ENCODE assay signal across 24 cellular contexts in the genomic region with DNA sequence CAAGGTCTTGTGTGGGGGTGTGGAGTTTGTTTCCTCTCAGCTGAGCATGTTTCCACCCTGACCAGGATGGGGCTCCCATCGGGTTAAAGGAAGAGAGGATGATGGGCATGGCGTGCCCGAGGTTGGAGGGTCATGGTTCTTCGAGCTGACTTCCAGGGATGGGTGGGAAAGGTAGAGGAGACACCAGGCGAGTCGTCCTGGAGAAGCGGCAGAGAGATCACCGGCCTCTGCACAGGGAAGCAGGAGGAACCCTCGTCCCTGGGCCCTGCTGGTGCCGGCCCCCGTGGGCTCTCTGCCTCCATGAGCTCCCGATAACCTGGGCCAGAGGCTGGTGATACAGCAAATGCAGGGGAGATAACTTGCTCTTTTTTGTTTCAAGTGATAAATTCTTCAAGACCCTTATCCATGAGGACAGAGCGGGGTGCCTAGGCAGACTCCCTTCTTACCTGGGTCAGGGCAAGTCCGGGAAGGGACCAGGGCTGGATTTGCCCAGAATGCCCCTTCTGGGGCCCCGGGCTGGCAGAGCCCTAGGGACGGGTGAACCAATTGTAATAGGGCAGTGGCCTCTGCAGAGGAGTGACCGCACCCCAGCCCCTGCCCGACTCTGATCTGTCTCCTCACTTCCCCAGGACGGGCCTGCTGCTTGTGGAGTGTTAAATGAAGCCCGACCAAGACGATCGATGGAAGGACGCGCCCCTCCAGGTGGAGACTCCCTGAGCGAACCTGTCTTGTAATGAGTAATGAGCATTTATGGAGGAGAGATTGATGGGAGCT.
DNase-seq lines count a peak whose midpoint lies in the region; ATAC-seq and TF ChIP-seq lines count a peak whose summit lies in the region.
"Had no signal": no experiment of that assay in that cellular context is flagged by ENCODE, and none has a peak within 500 bp of the region (broad histone marks: within the 10 kb centered on the region; RNA-seq: fewer than 3 reads in every experiment).

No MANE protein-coding gene starts in this region.

- H4K8ac ChIP-seq in neuronal stem cell (ENCODE audit: low read depth, low read length), result no peak overlapping the region

- H3K27ac ChIP-seq in GM23338 (ENCODE audit: low read depth) (no peak overlapping the region), neuronal stem cell (replicated peaks; ENCODE audit: low read length) (no peak overlapping the region), aorta (ENCODE audit: low read depth in 1 of 2, low read length in 2 of 2) (no peak overlapping the region), upper lobe of left lung (no peak overlapping the region)

- peak overlapping the region; percentile 66 for H2BK5ac ChIP-seq in neuronal stem cell (ENCODE audit: low read length)

- H2BK12ac ChIP-seq in neuronal stem cell (ENCODE audit: low read length), result no peak overlapping the region

- no peak overlapping the region for H2BK15ac ChIP-seq in neuronal stem cell (ENCODE audit: low read length)

- no peak overlapping the region for H3K4me3 ChIP-seq in GM23338
- no peak overlapping the region for H3K4me3 ChIP-seq in neuronal stem cell (ENCODE audit: low read length in 2 of 2)
- H3K4me3 ChIP-seq in aorta (ENCODE audit: low read length in 2 of 2), result no peak overlapping the region
- no peak overlapping the region for H3K4me3 ChIP-seq in upper lobe of left lung

- H3K79me1 ChIP-seq in neuronal stem cell (ENCODE audit: low read depth, low read length), result no peaks in the 10 kb centered on the region

- H3F3A ChIP-seq in GM23338 (replicated peaks; ENCODE audit: low read depth), result no peaks in the 10 kb centered on the region

- WGBS in neuronal stem cell (ENCODE audit: extremely low coverage in 2 of 2, insufficient read length in 2 of 2, insufficient replicate concordance in 1 of 2), 2 donors, result no CpG with 5 or more reads among the region's 25 CpGs
- 87% methylated on average over 25 of the region's 25 CpGs for WGBS in aorta, 2 donors
- 82 to 86% methylated on average over 25 of the region's 25 CpGs for WGBS in upper lobe of left lung, 2 donors

- H3K9ac ChIP-seq in neuronal stem cell (ENCODE audit: low read depth, low read length, poor library complexity), result no peak overlapping the region
- H3K9ac ChIP-seq: SK-N-SH had no signal

- no peak overlapping the region for H2BK120ac ChIP-seq in neuronal stem cell (ENCODE audit: low read depth, low read length)

- TF ChIP-seq POLR2A in upper lobe of left lung (IDR thresholded peaks at IDR 0.05), result no peak

- no peak overlapping the region for H3K4me3 Mint-ChIP-seq in GM23338
- H3K4me3 Mint-ChIP-seq: CD4-positive, alpha-beta T cell; IgD-negative memory B cell had no signal

- H3K18ac ChIP-seq in neuronal stem cell (ENCODE audit: low read length), result no peak overlapping the region

- H4K91ac ChIP-seq in neuronal stem cell (ENCODE audit: low read depth, low read length, poor library complexity), result no peak overlapping the region

- no peaks in the 10 kb centered on the region for H3K9me2 ChIP-seq in GM23338 (ENCODE audit: insufficient read depth)
- H3K9me2 ChIP-seq: SK-N-SH had no signal

- TF ChIP-seq EP300 in upper lobe of left lung (IDR thresholded peaks at IDR 0.05), result no peak

- no peaks in the 10 kb centered on the region for H3K36me3 Mint-ChIP-seq in GM23338 (ENCODE audit: low read depth)
- H3K36me3 Mint-ChIP-seq: IgD-negative memory B cell had no signal

- H3K4me1 ChIP-seq in GM23338 (ENCODE audit: insufficient read depth) (no peaks in the 10 kb centered on the region), neuronal stem cell (ENCODE audit: control insufficient read depth in 2 of 2, insufficient read depth in 1 of 2, low read depth in 1 of 2, low read length in 2 of 2) (no peaks in the 10 kb centered on the region), aorta (ENCODE audit: control insufficient read depth in 1 of 2, insufficient read depth in 2 of 2, low read length in 2 of 2) (no peaks in the 10 kb centered on the region), upper lobe of left lung (no peaks in the 10 kb centered on the region)
- H3K4me1 ChIP-seq: BE2C had no signal

- H3K36me3 ChIP-seq in GM23338 (ENCODE audit: insufficient read depth) (no peaks in the 10 kb centered on the region), neuronal stem cell (replicated peaks in 1 of 2; ENCODE audit: control insufficient read depth in 2 of 2, insufficient read depth in 2 of 2, low read length in 2 of 2) (no peaks in the 10 kb centered on the region), aorta (ENCODE audit: control insufficient read depth in 1 of 2, insufficient read depth in 2 of 2, low read length in 1 of 2) (no peaks in the 10 kb centered on the region), upper lobe of left lung (no peaks in the 10 kb centered on the region)
- H3K36me3 ChIP-seq: BE2C had no signal

- intact Hi-C loops in aorta (cut with DNase I), result no loop called here

- no peaks in the 10 kb centered on the region; the same call in 2 of the 3 replicates for H3K9me3 Mint-ChIP-seq in GM23338

- no peaks in the 10 kb centered on the region for H3K79me2 ChIP-seq in GM23338 (replicated peaks; ENCODE audit: insufficient read depth)

- no peak overlapping the region for H3K23ac ChIP-seq in neuronal stem cell (ENCODE audit: low read depth, low read length, poor library complexity)

- no peaks in the 10 kb centered on the region for H4K20me1 ChIP-seq in GM23338 (replicated peaks; ENCODE audit: insufficient read depth)

- H2AFZ ChIP-seq in GM23338, result no peak overlapping the region
- no peak overlapping the region for H2AFZ ChIP-seq in neuronal stem cell (ENCODE audit: low read length)

- H3K9me3 ChIP-seq in neuronal stem cell (replicated peaks in 1 of 2; ENCODE audit: control insufficient read depth in 2 of 2, insufficient read depth in 1 of 2, low read depth in 1 of 2, low read length in 2 of 2) (no peaks in the 10 kb centered on the region), aorta (ENCODE audit: control insufficient read depth, low read length) (no peaks in the 10 kb centered on the region), upper lobe of left lung (no peaks in the 10 kb centered on the region)
- H3K9me3 ChIP-seq: SK-N-SH had no signal

- H3K27me3 ChIP-seq in GM23338 (ENCODE audit: insufficient read depth) (no peaks in the 10 kb centered on the region), neuronal stem cell (ENCODE audit: control insufficient read depth in 3 of 3, insufficient read depth in 3 of 3, low read depth in 1 of 3, low read length in 3 of 3) (peaks cover 0 to 7% (median 0%) of the 10 kb centered on the region in 3 experiments), aorta (ENCODE audit: control insufficient read depth in 1 of 2, insufficient read depth in 2 of 2, low read length in 1 of 2) (no peaks in the 10 kb centered on the region), upper lobe of left lung (no peaks in the 10 kb centered on the region)
- H3K27me3 ChIP-seq: BE2C had no signal

- 0 out of 2 replicates have a peak overlapping the region, but pooled peaks have one; percentile 47 for H3K27ac Mint-ChIP-seq in GM23338
- H3K27ac Mint-ChIP-seq: CD4-positive, alpha-beta T cell had no signal

- H3K27me3 Mint-ChIP-seq in GM23338 (ENCODE audit: insufficient read depth, low read depth, poor library complexity), result peaks cover 4% of the 10 kb centered on the region

- no peak for TF ChIP-seq CTCF in GM23338 (conservative IDR thresholded peaks at IDR 0.05; ENCODE audit: low read depth in 2 of 2)
- TF ChIP-seq CTCF in upper lobe of left lung (IDR thresholded peaks at IDR 0.05), result no peak

- H3K14ac ChIP-seq in neuronal stem cell (ENCODE audit: low read length), result no peak overlapping the region

- H3K4me2 ChIP-seq in GM23338, result no peak overlapping the region
- no peak overlapping the region for H3K4me2 ChIP-seq in neuronal stem cell (ENCODE audit: insufficient read depth, low read length, poor library complexity, severe bottlenecking)
- H3K4me2 ChIP-seq: SK-N-SH had no signal

- no peak overlapping the region for H2AK5ac ChIP-seq in neuronal stem cell (ENCODE audit: low read depth, low read length)

- H3K4ac ChIP-seq in neuronal stem cell (ENCODE audit: low read length), result no peak overlapping the region

- DNase-seq in GM23338 (ENCODE audit: low spot score), result no peak
- peak; percentile 30 for DNase-seq in ecto neural progenitor cell (ENCODE audit: low spot score)
- DNase-seq in neuronal stem cell (ENCODE audit: low spot score), result no peak
- DNase-seq in aorta, result no peak
- DNase-seq in LoVo (ENCODE audit: low spot score), result no peak
- no peak for DNase-seq in NCI-H1417 treated with DMSO at 0.1 percent for 48 hours (lab: John Stamatoyannopoulos, UW)
- DNase-seq in upper lobe of left lung, result no peak
- DNase-seq: BE2C; CD4-positive, alpha-beta T cell; COR-L47; DMS 273 treated with DMSO at 0.1 percent for 48 hours; HCEC 1CT; MV-4-11; NCI-H1105 treated with DMSO at 0.1 percent for 48 hours; NCI-H1694; NCI-H2081; NCI-H2171; NCI-H345; NCI-H524; NCI-H774; NK-92 treated with Interleukin-12 subunit alpha and Interleukin-12 subunit beta, amount 100 ng/mL, for 24 hours; SIG-M5; SK-N-SH had no signal

- ATAC-seq in GM23338 (no peak), aorta (ENCODE audit: low FRiP score) (peak; percentile 34), upper lobe of left lung (ENCODE audit: low FRiP score in 2 of 2) (no peak)

- H3K4me1 Mint-ChIP-seq in GM23338, result peaks cover 2% of the 10 kb centered on the region; the same call in 1 of the 3 replicates

TF ChIP-seq in GM23338, 12 proteins besides CTCF, POLR2A, EP300 and RAD21 (continues in another document):
- no peak for TF ChIP-seq CREB1 (CRISPR knock-in tag; IDR thresholded peaks at IDR 0.05; ENCODE audit: low read depth)
- TF ChIP-seq, protein P1, sequence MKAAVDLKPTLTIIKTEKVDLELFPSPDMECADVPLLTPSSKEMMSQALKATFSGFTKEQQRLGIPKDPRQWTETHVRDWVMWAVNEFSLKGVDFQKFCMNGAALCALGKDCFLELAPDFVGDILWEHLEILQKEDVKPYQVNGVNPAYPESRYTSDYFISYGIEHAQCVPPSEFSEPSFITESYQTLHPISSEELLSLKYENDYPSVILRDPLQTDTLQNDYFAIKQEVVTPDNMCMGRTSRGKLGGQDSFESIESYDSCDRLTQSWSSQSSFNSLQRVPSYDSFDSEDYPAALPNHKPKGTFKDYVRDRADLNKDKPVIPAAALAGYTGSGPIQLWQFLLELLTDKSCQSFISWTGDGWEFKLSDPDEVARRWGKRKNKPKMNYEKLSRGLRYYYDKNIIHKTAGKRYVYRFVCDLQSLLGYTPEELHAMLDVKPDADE (IDR thresholded peaks at IDR 0.05), result no peak
- TF ChIP-seq EZH2 (IDR thresholded peaks at IDR 0.05; ENCODE audit: low read depth, unreplicated experiment), result no peak
